ENCODE assay signal across 1 cellular context in the genomic region with DNA sequence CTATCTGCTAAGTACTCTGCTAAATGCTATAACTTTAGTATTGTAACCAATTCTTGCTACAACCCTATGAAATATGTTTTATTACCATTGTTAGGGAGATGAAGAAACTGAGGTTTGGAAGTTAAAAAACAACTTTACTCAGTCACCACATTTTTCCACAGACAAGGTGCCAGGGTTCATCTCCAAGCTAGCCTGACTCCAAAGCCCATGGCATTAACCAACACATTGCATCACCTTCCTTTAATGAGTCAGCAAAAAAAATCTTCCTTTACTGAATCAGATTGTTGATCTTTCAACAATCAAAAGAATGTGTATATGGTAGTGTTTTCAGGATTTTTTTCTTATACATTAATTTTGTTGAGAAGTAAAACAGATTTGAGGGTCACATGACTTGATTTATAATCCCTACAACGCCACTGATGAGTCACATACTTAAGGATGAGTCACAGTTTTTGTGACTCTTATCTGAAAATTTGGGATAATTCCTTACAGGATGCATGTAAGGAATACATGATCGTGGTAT.
TF ChIP-seq lines count a peak whose summit lies in the region.

No MANE protein-coding gene starts in this region.

TF ChIP-seq in K562, 482 proteins besides CTCF, POLR2A, EP300 and RAD21 (continued from another document and continues in another):
- peak; percentile 69; the same call in 1 of the 2 replicates for TF ChIP-seq SOX6 (IDR thresholded peaks at IDR 0.05)
- no peak for TF ChIP-seq ESRRA (IDR thresholded peaks at IDR 0.05; ENCODE audit: borderline replicate concordance, low read depth)
- TF ChIP-seq TAF9B (IDR thresholded peaks at IDR 0.05; ENCODE audit: partially characterized antibody), result peak; percentile 74
- no peak for TF ChIP-seq RHOXF2B (CRISPR knock-in tag; conservative IDR thresholded peaks at IDR 0.05)
- TF ChIP-seq SETDB1 (IDR thresholded peaks at IDR 0.05; ENCODE audit: low read length), result no peak
- TF ChIP-seq SAFB2 (IDR thresholded peaks at IDR 0.05; ENCODE audit: borderline replicate concordance, low read depth, low read length, severe bottlenecking), result no peak
- TF ChIP-seq ZNF12 (CRISPR knock-in tag; IDR thresholded peaks at IDR 0.05), result no peak
- TF ChIP-seq ZNF740 (CRISPR knock-in tag; IDR thresholded peaks at IDR 0.05), result no peak
- no peak for TF ChIP-seq ZNF740 (tag; IDR thresholded peaks at IDR 0.05)
- no peak for TF ChIP-seq FIP1L1 (IDR thresholded peaks at IDR 0.05; ENCODE audit: low read depth, low read length, poor library complexity, severe bottlenecking)
- peak; percentile 95 for TF ChIP-seq NFE2 (IDR thresholded peaks at IDR 0.05; ENCODE audit: low read depth)
- TF ChIP-seq ATF2 (CRISPR knock-in tag; IDR thresholded peaks at IDR 0.05), result no peak
- no peak for TF ChIP-seq ILF3 (IDR thresholded peaks at IDR 0.05; ENCODE audit: borderline replicate concordance)
- no peak for TF ChIP-seq ZNF224 (CRISPR knock-in tag; IDR thresholded peaks at IDR 0.05)
- no peak for TF ChIP-seq NR3C1 (CRISPR knock-in tag; IDR thresholded peaks at IDR 0.05)
- TF ChIP-seq SIX5 (IDR thresholded peaks at IDR 0.05; ENCODE audit: borderline replicate concordance in 1 of 2, insufficient read depth in 1 of 2, low read depth in 1 of 2, low read length in 2 of 2), result no peak
- peak; percentile 89 for TF ChIP-seq IRF9 (tag; IDR thresholded peaks at IDR 0.05)
- TF ChIP-seq MLLT1 (IDR thresholded peaks at IDR 0.05), result no peak
- peak; percentile 59 for TF ChIP-seq PTTG1 (tag; IDR thresholded peaks at IDR 0.05; ENCODE audit: low read depth)
- no peak for TF ChIP-seq NONO (IDR thresholded peaks at IDR 0.05; ENCODE audit: low read depth in 2 of 2, low read length in 1 of 2)
- TF ChIP-seq ID3 (CRISPR knock-in tag; IDR thresholded peaks at IDR 0.05), result no peak
- TF ChIP-seq ID3 (tag; IDR thresholded peaks at IDR 0.05), result peak; percentile 74; the same call in 1 of the 2 replicates
- no peak for TF ChIP-seq NCOA6 (IDR thresholded peaks at IDR 0.05)
- TF ChIP-seq, protein P1, sequence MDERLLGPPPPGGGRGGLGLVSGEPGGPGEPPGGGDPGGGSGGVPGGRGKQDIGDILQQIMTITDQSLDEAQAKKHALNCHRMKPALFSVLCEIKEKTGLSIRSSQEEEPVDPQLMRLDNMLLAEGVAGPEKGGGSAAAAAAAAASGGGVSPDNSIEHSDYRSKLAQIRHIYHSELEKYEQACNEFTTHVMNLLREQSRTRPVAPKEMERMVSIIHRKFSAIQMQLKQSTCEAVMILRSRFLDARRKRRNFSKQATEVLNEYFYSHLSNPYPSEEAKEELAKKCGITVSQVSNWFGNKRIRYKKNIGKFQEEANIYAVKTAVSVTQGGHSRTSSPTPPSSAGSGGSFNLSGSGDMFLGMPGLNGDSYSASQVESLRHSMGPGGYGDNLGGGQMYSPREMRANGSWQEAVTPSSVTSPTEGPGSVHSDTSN (CRISPR knock-in tag; IDR thresholded peaks at IDR 0.05; ENCODE audit: low read depth), result no peak
- TF ChIP-seq, protein P1 (tag; conservative IDR thresholded peaks at IDR 0.05; ENCODE audit: low read depth), result peak; percentile 88
- TF ChIP-seq LEF1 (IDR thresholded peaks at IDR 0.05), result peak; percentile 56; the same call in 1 of the 2 replicates
- TF ChIP-seq ATF3 (IDR thresholded peaks at IDR 0.05), result peak; percentile 100
- no peak; the same call in none of the 2 replicates for TF ChIP-seq ATF3 (CRISPR knock-in tag; conservative IDR thresholded peaks at IDR 0.05)
- TF ChIP-seq NR2F6 (CRISPR knock-in tag; IDR thresholded peaks at IDR 0.05), result no peak
- TF ChIP-seq GABPB2 (CRISPR knock-in tag; conservative IDR thresholded peaks at IDR 0.05), result no peak
- TF ChIP-seq ZBTB17 (CRISPR knock-in tag; IDR thresholded peaks at IDR 0.05), result no peak; the same call in 1 of the 2 replicates
- no peak for TF ChIP-seq TARDBP (IDR thresholded peaks at IDR 0.05)
- no peak for TF ChIP-seq HNRNPK (IDR thresholded peaks at IDR 0.05; ENCODE audit: low read depth, low read length, poor library complexity, severe bottlenecking)
- no peak for TF ChIP-seq HMGN3 (IDR thresholded peaks at IDR 0.05; ENCODE audit: borderline replicate concordance, extremely low read depth, insufficient read length, low read depth, low read length)
- no peak for TF ChIP-seq DEAF1 (CRISPR knock-in tag; IDR thresholded peaks at IDR 0.05)
- TF ChIP-seq LCOR (CRISPR knock-in tag; IDR thresholded peaks at IDR 0.05), result peak; percentile 81; the same call in 1 of the 2 replicates
- TF ChIP-seq ZNF76 (CRISPR knock-in tag; IDR thresholded peaks at IDR 0.05; ENCODE audit: borderline replicate concordance), result no peak
- TF ChIP-seq C11orf30 (IDR thresholded peaks at IDR 0.05; ENCODE audit: low read depth), result peak; percentile 99
- TF ChIP-seq RBM22 (IDR thresholded peaks at IDR 0.05; ENCODE audit: low read depth, low read length, poor library complexity, severe bottlenecking), result no peak
- no peak for TF ChIP-seq PHB2 (IDR thresholded peaks at IDR 0.05; ENCODE audit: low read depth)
- no peak for TF ChIP-seq ZNF785 (CRISPR knock-in tag; IDR thresholded peaks at IDR 0.05)
- TF ChIP-seq GTF2A2 (tag; IDR thresholded peaks at IDR 0.05), result no peak
- no peak for TF ChIP-seq CEBPZ (IDR thresholded peaks at IDR 0.05; ENCODE audit: borderline replicate concordance, low read depth, low read length)
- peak; percentile 88 for TF ChIP-seq SMAD4 (CRISPR knock-in tag; conservative IDR thresholded peaks at IDR 0.05)
- peak; percentile 29; the same call in 1 of the 2 replicates for TF ChIP-seq BRD4 (IDR thresholded peaks at IDR 0.05)
- TF ChIP-seq TEAD2 (tag; IDR thresholded peaks at IDR 0.05), result peak; percentile 50; the same call in 1 of the 2 replicates
- TF ChIP-seq POLR2G (IDR thresholded peaks at IDR 0.05; ENCODE audit: low read depth, low read length), result no peak
- no peak for TF ChIP-seq RUNX1 (IDR thresholded peaks at IDR 0.05; ENCODE audit: low read depth)
- no peak for TF ChIP-seq SIN3B (IDR thresholded peaks at IDR 0.05; ENCODE audit: low read depth)
- no peak for TF ChIP-seq HMG20A (CRISPR knock-in tag; conservative IDR thresholded peaks at IDR 0.05)
- TF ChIP-seq ZNF24 (IDR thresholded peaks at IDR 0.05), result no peak
- peak; percentile 100 for TF ChIP-seq FOSL1 (tag; conservative IDR thresholded peaks at IDR 0.05)
- TF ChIP-seq RAD51 (IDR thresholded peaks at IDR 0.05; ENCODE audit: borderline replicate concordance, low read depth), result peak; percentile 90
- TF ChIP-seq BHLHE40 (IDR thresholded peaks at IDR 0.05; ENCODE audit: low read length), result peak; percentile 73; the same call in 1 of the 2 replicates
- TF ChIP-seq BACH1 (tag; IDR thresholded peaks at IDR 0.05), result peak; percentile 98
- TF ChIP-seq FOXK2 (conservative IDR thresholded peaks at IDR 0.05 in 1 of 2, IDR thresholded peaks at IDR 0.05 in 1 of 2; ENCODE audit: low read depth in 2 of 2), result peak; percentile 40 to 42; a peak in 2 of 4 replicates
- TF ChIP-seq RFX1 (IDR thresholded peaks at IDR 0.05), result no peak
- TF ChIP-seq NCOA2 (IDR thresholded peaks at IDR 0.05; ENCODE audit: partially characterized antibody in 2 of 2), result peak in 1 of 2 experiments; percentile 38
- no peak for TF ChIP-seq MYBL2 (IDR thresholded peaks at IDR 0.05; ENCODE audit: low read depth)
- TF ChIP-seq MYBL2 (CRISPR knock-in tag; IDR thresholded peaks at IDR 0.05; ENCODE audit: borderline replicate concordance), result no peak
- no peak; the same call in none of the 2 replicates for TF ChIP-seq PYGO2 (tag; IDR thresholded peaks at IDR 0.05)
